12 cellular contexts compared by ENCODE assay signal in the genomic region with DNA sequence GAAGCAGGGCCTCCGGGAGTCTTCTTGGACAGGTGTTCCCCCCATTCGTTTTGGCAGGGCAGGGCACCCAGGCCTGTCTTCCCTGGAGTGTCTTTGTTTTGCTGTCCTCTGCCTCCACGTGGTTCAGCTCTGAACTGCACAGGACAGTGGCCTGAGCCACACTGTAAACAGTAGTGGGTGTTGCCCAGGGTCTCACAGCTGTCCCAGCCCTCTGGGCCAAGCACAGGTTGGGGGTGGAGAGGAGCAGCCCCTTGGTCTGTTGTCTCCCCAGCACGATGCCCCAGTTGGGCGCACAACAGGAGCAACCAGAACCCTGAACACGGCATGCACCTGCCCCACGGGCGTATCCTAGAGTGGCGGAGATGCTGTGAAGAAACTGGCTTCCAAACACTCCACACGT. TPM values are rescaled to one million over a fixed set of nuclear protein-coding genes. Genes with fewer than 3 reads are reported as not detected.
A peak's percentile ranks its signal among the peaks of the same experiment; 100 is the strongest.
DNase-seq lines count a peak whose midpoint lies in the region; ATAC-seq and TF ChIP-seq lines count a peak whose summit lies in the region.
"Had no signal": no experiment of that assay in that cellular context is flagged by ENCODE, and none has a peak within 500 bp of the region (broad histone marks: within the 10 kb centered on the region; RNA-seq: fewer than 3 reads in every experiment).

No MANE protein-coding gene starts in this region.

- no peak overlapping the region for H3K4ac ChIP-seq in mesenchymal stem cell (ENCODE audit: low read depth in 1 of 2, low read length in 2 of 2)

- peak; percentile 14 for TF ChIP-seq CTCF in AG09309 (IDR thresholded peaks at IDR 0.05; ENCODE audit: control insufficient read depth, insufficient read depth, low read depth, low read length, missing control alignments)
- peak; percentile 22 for TF ChIP-seq CTCF in GM12865 (IDR thresholded peaks at IDR 0.05; ENCODE audit: insufficient read depth, low read depth, low read length, missing control alignments)
- TF ChIP-seq CTCF in WI38 (IDR thresholded peaks at IDR 0.05; ENCODE audit: low read depth, low read length), result 0 out of 2 replicates have a peak, but pooled peaks have one; percentile 13
- TF ChIP-seq CTCF in GM10248 (IDR thresholded peaks at IDR 0.05; ENCODE audit: control extremely low read depth, extremely low read depth, low read depth, missing control alignments), result no peak

- H3K9ac ChIP-seq in mesenchymal stem cell (ENCODE audit: low read length), result no peak overlapping the region

- no peaks in the 10 kb centered on the region for H3K27me3 ChIP-seq in mesenchymal stem cell (ENCODE audit: control insufficient read depth in 1 of 2, insufficient read depth in 1 of 2, low read length in 2 of 2)
- H3K27me3 ChIP-seq: upper lobe of left lung had no signal

- H4K8ac ChIP-seq in mesenchymal stem cell (ENCODE audit: low read length), result no peak overlapping the region

- peaks cover 43 to 50% of the 10 kb centered on the region in 2 experiments for H3K36me3 ChIP-seq in mesenchymal stem cell (ENCODE audit: control insufficient read depth in 1 of 2, insufficient read depth in 2 of 2, low read depth in 1 of 2, low read length in 2 of 2)

- no peak overlapping the region for H2AK5ac ChIP-seq in mesenchymal stem cell (ENCODE audit: low read length, severe bottlenecking)

- H3K4me2 ChIP-seq in mesenchymal stem cell (ENCODE audit: low read length, poor library complexity, severe bottlenecking), result no peak overlapping the region

- H3K4me1 ChIP-seq in mesenchymal stem cell (ENCODE audit: control insufficient read depth, insufficient read depth, low read depth, low read length), result peaks cover 17% of the 10 kb centered on the region

- no peak overlapping the region for H2BK5ac ChIP-seq in mesenchymal stem cell (ENCODE audit: low read depth, low read length, poor library complexity, severe bottlenecking)

- WGBS in mesenchymal stem cell, result 78% methylated on average over 6 of the region's 10 CpGs

- H3K9me3 ChIP-seq in mesenchymal stem cell (ENCODE audit: control insufficient read depth, low read length), result no peaks in the 10 kb centered on the region
- H3K9me3 ChIP-seq: upper lobe of left lung had no signal

- H3K79me1 ChIP-seq in mesenchymal stem cell (replicated peaks; ENCODE audit: low read length, poor library complexity, severe bottlenecking), result peaks cover 14% of the 10 kb centered on the region

- no peak for DNase-seq in AG09309 (ENCODE audit: low read depth)
- DNase-seq in GM12865 (ENCODE audit: low read depth), result no peak
- peak; percentile 76 for DNase-seq in islet precursor cell
- DNase-seq in mesenchymal stem cell, result no peak
- no peak for DNase-seq in stimulated activated naive CD8-positive, alpha-beta T cell treated with anti-CD3 and anti-CD28 coated beads, Interleukin-15, Interleukin-2, amounts not matched to agents 100 U/mL and 50 U/mL, for 24 hours
- no peak for DNase-seq in GM10248 (ENCODE audit: extremely low spot score)
- DNase-seq in stimulated activated naive CD4-positive, alpha-beta T cell treated with Interleukin-2 at 50 U/mL for 16 hours (lab: John Stamatoyannopoulos, UW), result no peak
- DNase-seq: DMS79 treated with DMSO at 0.1 percent for 48 hours, immature natural killer cell, NCI-H2081 treated with DMSO at 0.1 percent for 48 hours, upper lobe of left lung had no signal

- H3K23ac ChIP-seq in mesenchymal stem cell (ENCODE audit: low read length in 2 of 2), result no peak overlapping the region

- H2AFZ ChIP-seq in mesenchymal stem cell (ENCODE audit: low read depth, low read length), result no peak overlapping the region

- CTCF ChIA-PET in GM10248 (lab: Yijun Ruan, JAX), result interaction anchor here (0.8 to 3.3 kb wide), 18 partner anchors 12 to 1009 kb away, joined by 3 to 20 read pairs (median 3); no protein-coding TSS in a partner anchor

- no peak overlapping the region for H3K14ac ChIP-seq in mesenchymal stem cell (ENCODE audit: low read length in 2 of 2)

- no peak overlapping the region for H3K18ac ChIP-seq in mesenchymal stem cell (ENCODE audit: low read depth in 1 of 2, low read length in 2 of 2)

- H3K27ac ChIP-seq in mesenchymal stem cell (ENCODE audit: low read length, poor library complexity, severe bottlenecking), result no peak overlapping the region
- H3K27ac ChIP-seq: upper lobe of left lung had no signal

- H2BK12ac ChIP-seq in mesenchymal stem cell (ENCODE audit: low read length in 2 of 2), result no peak overlapping the region

- POLR2A ChIA-PET in GM10248 (lab: Yijun Ruan, JAX), result no interaction called here

- no peak overlapping the region for H3K4me3 ChIP-seq in AG09309 (ENCODE audit: control insufficient read depth, low read depth, low read length)
- no peak overlapping the region for H3K4me3 ChIP-seq in GM12865 (ENCODE audit: low read depth, low read length)
- no peak overlapping the region for H3K4me3 ChIP-seq in WI38 (ENCODE audit: low read depth, low read length)
- no peak overlapping the region for H3K4me3 ChIP-seq in mesenchymal stem cell (ENCODE audit: insufficient read depth in 1 of 2, low read depth in 1 of 2, low read length in 2 of 2)
- H3K4me3 ChIP-seq: upper lobe of left lung had no signal

- ATAC-seq in stimulated activated naive CD8-positive, alpha-beta T cell treated with anti-CD3 and anti-CD28 coated beads, Interleukin-15, Interleukin-2, amounts not matched to agents 100 U/mL and 50 U/mL, for 24 hours, result no peak

- no peak overlapping the region for H2BK15ac ChIP-seq in mesenchymal stem cell (ENCODE audit: low read depth, poor library complexity, severe bottlenecking)

- H2BK120ac ChIP-seq in mesenchymal stem cell (ENCODE audit: low read depth, low read length), result no peak overlapping the region

- H4K91ac ChIP-seq in mesenchymal stem cell (ENCODE audit: low read length), result no peak overlapping the region

RNA-seq across cellular contexts. Expression of a gene that starts 14.4 kb away (rescaled TPM):
- polyA plus RNA-seq in mesenchymal stem cell (2013, experiment 1 of 2), result 64.8 TPM
- 62.8 TPM for polyA plus RNA-seq in mesenchymal stem cell (2013, experiment 2 of 2)

RNA-seq across cellular contexts. Expression of a gene that starts 52.2 kb away (rescaled TPM):
- 12.7 TPM for polyA plus RNA-seq in mesenchymal stem cell (2013, experiment 1 of 2)
- 13.0 TPM for polyA plus RNA-seq in mesenchymal stem cell (2013, experiment 2 of 2)
